In the genomic region with DNA sequence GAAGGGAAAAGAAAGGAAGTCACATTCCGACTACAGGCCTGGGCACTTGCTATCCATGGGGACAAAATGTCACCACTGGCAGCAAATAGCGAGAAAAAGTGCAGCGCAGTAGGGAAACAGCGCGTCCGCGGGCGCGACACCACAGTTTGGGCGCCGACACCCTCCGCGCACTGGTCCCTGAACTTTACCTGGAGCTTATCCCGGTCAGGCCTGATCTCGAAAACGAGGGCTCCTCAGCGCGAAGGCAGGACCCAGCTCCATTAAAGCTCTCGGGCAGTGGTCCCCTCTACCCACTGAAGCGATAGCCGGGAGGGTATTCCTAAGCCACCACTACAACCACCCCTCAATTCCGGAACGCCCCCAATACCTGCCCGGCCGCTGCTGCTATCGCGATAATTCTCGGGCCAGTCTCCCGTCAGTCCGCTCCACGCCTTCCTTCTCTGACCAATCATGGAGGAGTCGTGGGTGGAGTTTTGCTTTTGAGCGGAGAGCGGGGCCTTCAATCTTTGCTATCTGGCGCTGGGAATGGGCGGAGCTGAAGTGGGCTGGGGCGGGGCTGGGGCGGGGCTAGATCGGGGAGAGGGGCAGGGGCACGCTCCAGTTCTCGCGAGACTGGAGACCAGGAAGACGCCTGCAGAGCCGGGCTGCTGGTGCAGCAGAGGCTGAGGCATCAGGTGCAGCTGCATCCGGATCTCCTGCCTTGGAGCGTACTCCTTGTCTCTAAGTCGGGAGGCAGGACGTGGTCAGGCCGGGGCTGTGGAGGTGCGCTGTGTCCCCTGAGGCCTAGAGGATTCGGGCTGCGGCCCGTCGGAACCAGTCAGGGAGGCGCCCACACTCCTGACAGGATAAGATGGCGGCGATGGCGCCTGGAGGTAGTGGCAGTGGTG, we compare ENCODE assay signal across 1 cellular context.
TF ChIP-seq lines count a peak whose summit lies in the region.

A gene with protein sequence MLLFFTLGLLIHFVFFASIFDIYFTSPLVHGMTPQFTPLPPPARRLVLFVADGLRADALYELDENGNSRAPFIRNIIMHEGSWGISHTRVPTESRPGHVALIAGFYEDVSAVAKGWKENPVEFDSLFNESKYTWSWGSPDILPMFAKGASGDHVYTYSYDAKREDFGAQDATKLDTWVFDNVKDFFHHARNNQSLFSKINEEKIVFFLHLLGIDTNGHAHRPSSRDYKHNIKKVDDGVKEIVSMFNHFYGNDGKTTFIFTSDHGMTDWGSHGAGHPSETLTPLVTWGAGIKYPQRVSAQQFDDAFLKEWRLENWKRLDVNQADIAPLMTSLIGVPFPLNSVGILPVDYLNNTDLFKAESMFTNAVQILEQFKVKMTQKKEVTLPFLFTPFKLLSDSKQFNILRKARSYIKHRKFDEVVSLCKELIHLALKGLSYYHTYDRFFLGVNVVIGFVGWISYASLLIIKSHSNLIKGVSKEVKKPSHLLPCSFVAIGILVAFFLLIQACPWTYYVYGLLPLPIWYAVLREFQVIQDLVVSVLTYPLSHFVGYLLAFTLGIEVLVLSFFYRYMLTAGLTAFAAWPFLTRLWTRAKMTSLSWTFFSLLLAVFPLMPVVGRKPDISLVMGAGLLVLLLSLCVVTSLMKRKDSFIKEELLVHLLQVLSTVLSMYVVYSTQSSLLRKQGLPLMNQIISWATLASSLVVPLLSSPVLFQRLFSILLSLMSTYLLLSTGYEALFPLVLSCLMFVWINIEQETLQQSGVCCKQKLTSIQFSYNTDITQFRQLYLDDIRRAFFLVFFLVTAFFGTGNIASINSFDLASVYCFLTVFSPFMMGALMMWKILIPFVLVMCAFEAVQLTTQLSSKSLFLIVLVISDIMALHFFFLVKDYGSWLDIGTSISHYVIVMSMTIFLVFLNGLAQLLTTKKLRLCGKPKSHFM (minus strand): TSS at position 401 of the 887 bp plus-strand sequence. CDS start 25,703 bp downstream, outside the sequence.
A gene with protein sequence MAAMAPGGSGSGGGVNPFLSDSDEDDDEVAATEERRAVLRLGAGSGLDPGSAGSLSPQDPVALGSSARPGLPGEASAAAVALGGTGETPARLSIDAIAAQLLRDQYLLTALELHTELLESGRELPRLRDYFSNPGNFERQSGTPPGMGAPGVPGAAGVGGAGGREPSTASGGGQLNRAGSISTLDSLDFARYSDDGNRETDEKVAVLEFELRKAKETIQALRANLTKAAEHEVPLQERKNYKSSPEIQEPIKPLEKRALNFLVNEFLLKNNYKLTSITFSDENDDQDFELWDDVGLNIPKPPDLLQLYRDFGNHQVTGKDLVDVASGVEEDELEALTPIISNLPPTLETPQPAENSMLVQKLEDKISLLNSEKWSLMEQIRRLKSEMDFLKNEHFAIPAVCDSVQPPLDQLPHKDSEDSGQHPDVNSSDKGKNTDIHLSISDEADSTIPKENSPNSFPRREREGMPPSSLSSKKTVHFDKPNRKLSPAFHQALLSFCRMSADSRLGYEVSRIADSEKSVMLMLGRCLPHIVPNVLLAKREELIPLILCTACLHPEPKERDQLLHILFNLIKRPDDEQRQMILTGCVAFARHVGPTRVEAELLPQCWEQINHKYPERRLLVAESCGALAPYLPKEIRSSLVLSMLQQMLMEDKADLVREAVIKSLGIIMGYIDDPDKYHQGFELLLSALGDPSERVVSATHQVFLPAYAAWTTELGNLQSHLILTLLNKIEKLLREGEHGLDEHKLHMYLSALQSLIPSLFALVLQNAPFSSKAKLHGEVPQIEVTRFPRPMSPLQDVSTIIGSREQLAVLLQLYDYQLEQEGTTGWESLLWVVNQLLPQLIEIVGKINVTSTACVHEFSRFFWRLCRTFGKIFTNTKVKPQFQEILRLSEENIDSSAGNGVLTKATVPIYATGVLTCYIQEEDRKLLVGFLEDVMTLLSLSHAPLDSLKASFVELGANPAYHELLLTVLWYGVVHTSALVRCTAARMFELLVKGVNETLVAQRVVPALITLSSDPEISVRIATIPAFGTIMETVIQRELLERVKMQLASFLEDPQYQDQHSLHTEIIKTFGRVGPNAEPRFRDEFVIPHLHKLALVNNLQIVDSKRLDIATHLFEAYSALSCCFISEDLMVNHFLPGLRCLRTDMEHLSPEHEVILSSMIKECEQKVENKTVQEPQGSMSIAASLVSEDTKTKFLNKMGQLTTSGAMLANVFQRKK (plus strand): TSS at position 600 of the 887 bp plus-strand sequence. CDS start 251 bp downstream, at position 851.

TF ChIP-seq in K562, 482 proteins besides CTCF, POLR2A, EP300 and RAD21 (continued from another document and continues in another):
- TF ChIP-seq, protein P1, sequence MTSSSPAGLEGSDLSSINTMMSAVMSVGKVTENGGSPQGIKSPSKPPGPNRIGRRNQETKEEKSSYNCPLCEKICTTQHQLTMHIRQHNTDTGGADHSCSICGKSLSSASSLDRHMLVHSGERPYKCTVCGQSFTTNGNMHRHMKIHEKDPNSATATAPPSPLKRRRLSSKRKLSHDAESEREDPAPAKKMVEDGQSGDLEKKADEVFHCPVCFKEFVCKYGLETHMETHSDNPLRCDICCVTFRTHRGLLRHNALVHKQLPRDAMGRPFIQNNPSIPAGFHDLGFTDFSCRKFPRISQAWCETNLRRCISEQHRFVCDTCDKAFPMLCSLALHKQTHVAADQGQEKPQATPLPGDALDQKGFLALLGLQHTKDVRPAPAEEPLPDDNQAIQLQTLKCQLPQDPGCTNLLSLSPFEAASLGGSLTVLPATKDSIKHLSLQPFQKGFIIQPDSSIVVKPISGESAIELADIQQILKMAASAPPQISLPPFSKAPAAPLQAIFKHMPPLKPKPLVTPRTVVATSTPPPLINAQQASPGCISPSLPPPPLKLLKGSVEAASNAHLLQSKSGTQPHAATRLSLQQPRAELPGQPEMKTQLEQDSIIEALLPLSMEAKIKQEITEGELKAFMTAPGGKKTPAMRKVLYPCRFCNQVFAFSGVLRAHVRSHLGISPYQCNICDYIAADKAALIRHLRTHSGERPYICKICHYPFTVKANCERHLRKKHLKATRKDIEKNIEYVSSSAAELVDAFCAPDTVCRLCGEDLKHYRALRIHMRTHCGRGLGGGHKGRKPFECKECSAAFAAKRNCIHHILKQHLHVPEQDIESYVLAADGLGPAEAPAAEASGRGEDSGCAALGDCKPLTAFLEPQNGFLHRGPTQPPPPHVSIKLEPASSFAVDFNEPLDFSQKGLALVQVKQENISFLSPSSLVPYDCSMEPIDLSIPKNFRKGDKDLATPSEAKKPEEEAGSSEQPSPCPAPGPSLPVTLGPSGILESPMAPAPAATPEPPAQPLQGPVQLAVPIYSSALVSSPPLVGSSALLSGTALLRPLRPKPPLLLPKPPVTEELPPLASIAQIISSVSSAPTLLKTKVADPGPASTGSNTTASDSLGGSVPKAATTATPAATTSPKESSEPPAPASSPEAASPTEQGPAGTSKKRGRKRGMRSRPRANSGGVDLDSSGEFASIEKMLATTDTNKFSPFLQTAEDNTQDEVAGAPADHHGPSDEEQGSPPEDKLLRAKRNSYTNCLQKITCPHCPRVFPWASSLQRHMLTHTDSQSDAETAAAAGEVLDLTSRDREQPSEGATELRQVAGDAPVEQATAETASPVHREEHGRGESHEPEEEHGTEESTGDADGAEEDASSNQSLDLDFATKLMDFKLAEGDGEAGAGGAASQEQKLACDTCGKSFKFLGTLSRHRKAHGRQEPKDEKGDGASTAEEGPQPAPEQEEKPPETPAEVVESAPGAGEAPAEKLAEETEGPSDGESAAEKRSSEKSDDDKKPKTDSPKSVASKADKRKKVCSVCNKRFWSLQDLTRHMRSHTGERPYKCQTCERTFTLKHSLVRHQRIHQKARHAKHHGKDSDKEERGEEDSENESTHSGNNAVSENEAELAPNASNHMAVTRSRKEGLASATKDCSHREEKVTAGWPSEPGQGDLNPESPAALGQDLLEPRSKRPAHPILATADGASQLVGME (CRISPR knock-in tag; IDR thresholded peaks at IDR 0.05): 0 out of 2 replicates have a peak, but pooled peaks have one; percentile 24
- TF ChIP-seq MAFG (tag; conservative IDR thresholded peaks at IDR 0.05) (no peak), TBP (optimal IDR thresholded peaks at IDR 0.05; ENCODE audit: low read depth, low read length) (no peak), FOXA3 (CRISPR knock-in tag; conservative IDR thresholded peaks at IDR 0.05 in 1 of 2, IDR thresholded peaks at IDR 0.05 in 1 of 2) (0 out of 4 replicates have a peak, but pooled peaks of 1 of the 2 experiments have one; percentile 39), KDM5B (IDR thresholded peaks at IDR 0.05; ENCODE audit: insufficient replicate concordance, low read depth, low read length) (peak; percentile 63), NFATC3 (IDR thresholded peaks at IDR 0.05) (no peak), XRCC3 (IDR thresholded peaks at IDR 0.05) (no peak), ZNF165 (CRISPR knock-in tag; IDR thresholded peaks at IDR 0.05; ENCODE audit: borderline replicate concordance) (no peak), MEF2A (IDR thresholded peaks at IDR 0.05; ENCODE audit: control insufficient read depth, low read depth, low read length) (no peak), NEUROD1 (IDR thresholded peaks at IDR 0.05; ENCODE audit: borderline replicate concordance, low read depth, low read length, partially characterized antibody) (peak; percentile 67), NR2F6 (CRISPR knock-in tag; IDR thresholded peaks at IDR 0.05) (no peak), ZNF239 (CRISPR knock-in tag; IDR thresholded peaks at IDR 0.05) (no peak), ETV1 (tag; conservative IDR thresholded peaks at IDR 0.05; ENCODE audit: low read depth) (peak; percentile 36; the same call in 1 of the 2 replicates), MTA3 (IDR thresholded peaks at IDR 0.05; ENCODE audit: borderline replicate concordance) (peak; percentile 42; the same call in 1 of the 2 replicates), ZNF274 (IDR thresholded peaks at IDR 0.05; ENCODE audit: borderline replicate concordance, low read depth, low read length) (no peak), HOXB6 (CRISPR knock-in tag; IDR thresholded peaks at IDR 0.05; ENCODE audit: borderline replicate concordance) (no peak)
- TF ChIP-seq, protein P2, sequence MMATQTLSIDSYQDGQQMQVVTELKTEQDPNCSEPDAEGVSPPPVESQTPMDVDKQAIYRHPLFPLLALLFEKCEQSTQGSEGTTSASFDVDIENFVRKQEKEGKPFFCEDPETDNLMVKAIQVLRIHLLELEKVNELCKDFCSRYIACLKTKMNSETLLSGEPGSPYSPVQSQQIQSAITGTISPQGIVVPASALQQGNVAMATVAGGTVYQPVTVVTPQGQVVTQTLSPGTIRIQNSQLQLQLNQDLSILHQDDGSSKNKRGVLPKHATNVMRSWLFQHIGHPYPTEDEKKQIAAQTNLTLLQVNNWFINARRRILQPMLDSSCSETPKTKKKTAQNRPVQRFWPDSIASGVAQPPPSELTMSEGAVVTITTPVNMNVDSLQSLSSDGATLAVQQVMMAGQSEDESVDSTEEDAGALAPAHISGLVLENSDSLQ (IDR thresholded peaks at IDR 0.05): peak; percentile 98
- TF ChIP-seq, protein P3, sequence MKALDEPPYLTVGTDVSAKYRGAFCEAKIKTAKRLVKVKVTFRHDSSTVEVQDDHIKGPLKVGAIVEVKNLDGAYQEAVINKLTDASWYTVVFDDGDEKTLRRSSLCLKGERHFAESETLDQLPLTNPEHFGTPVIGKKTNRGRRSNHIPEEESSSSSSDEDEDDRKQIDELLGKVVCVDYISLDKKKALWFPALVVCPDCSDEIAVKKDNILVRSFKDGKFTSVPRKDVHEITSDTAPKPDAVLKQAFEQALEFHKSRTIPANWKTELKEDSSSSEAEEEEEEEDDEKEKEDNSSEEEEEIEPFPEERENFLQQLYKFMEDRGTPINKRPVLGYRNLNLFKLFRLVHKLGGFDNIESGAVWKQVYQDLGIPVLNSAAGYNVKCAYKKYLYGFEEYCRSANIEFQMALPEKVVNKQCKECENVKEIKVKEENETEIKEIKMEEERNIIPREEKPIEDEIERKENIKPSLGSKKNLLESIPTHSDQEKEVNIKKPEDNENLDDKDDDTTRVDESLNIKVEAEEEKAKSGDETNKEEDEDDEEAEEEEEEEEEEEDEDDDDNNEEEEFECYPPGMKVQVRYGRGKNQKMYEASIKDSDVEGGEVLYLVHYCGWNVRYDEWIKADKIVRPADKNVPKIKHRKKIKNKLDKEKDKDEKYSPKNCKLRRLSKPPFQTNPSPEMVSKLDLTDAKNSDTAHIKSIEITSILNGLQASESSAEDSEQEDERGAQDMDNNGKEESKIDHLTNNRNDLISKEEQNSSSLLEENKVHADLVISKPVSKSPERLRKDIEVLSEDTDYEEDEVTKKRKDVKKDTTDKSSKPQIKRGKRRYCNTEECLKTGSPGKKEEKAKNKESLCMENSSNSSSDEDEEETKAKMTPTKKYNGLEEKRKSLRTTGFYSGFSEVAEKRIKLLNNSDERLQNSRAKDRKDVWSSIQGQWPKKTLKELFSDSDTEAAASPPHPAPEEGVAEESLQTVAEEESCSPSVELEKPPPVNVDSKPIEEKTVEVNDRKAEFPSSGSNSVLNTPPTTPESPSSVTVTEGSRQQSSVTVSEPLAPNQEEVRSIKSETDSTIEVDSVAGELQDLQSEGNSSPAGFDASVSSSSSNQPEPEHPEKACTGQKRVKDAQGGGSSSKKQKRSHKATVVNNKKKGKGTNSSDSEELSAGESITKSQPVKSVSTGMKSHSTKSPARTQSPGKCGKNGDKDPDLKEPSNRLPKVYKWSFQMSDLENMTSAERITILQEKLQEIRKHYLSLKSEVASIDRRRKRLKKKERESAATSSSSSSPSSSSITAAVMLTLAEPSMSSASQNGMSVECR (CRISPR knock-in tag; IDR thresholded peaks at IDR 0.05): peak; percentile 70; the same call in 1 of the 2 replicates
- TF ChIP-seq, protein P4, sequence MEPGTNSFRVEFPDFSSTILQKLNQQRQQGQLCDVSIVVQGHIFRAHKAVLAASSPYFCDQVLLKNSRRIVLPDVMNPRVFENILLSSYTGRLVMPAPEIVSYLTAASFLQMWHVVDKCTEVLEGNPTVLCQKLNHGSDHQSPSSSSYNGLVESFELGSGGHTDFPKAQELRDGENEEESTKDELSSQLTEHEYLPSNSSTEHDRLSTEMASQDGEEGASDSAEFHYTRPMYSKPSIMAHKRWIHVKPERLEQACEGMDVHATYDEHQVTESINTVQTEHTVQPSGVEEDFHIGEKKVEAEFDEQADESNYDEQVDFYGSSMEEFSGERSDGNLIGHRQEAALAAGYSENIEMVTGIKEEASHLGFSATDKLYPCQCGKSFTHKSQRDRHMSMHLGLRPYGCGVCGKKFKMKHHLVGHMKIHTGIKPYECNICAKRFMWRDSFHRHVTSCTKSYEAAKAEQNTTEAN (CRISPR knock-in tag; IDR thresholded peaks at IDR 0.05): no peak
- TF ChIP-seq, protein P5, sequence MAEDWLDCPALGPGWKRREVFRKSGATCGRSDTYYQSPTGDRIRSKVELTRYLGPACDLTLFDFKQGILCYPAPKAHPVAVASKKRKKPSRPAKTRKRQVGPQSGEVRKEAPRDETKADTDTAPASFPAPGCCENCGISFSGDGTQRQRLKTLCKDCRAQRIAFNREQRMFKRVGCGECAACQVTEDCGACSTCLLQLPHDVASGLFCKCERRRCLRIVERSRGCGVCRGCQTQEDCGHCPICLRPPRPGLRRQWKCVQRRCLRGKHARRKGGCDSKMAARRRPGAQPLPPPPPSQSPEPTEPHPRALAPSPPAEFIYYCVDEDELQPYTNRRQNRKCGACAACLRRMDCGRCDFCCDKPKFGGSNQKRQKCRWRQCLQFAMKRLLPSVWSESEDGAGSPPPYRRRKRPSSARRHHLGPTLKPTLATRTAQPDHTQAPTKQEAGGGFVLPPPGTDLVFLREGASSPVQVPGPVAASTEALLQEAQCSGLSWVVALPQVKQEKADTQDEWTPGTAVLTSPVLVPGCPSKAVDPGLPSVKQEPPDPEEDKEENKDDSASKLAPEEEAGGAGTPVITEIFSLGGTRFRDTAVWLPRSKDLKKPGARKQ (CRISPR knock-in tag; IDR thresholded peaks at IDR 0.05): no peak
- TF ChIP-seq, protein P6, sequence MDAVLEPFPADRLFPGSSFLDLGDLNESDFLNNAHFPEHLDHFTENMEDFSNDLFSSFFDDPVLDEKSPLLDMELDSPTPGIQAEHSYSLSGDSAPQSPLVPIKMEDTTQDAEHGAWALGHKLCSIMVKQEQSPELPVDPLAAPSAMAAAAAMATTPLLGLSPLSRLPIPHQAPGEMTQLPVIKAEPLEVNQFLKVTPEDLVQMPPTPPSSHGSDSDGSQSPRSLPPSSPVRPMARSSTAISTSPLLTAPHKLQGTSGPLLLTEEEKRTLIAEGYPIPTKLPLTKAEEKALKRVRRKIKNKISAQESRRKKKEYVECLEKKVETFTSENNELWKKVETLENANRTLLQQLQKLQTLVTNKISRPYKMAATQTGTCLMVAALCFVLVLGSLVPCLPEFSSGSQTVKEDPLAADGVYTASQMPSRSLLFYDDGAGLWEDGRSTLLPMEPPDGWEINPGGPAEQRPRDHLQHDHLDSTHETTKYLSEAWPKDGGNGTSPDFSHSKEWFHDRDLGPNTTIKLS (IDR thresholded peaks at IDR 0.05; ENCODE audit: borderline replicate concordance, low read depth): peak; percentile 57
